Comparison of ENCODE assay signal across 22 cellular contexts in the genomic region with DNA sequence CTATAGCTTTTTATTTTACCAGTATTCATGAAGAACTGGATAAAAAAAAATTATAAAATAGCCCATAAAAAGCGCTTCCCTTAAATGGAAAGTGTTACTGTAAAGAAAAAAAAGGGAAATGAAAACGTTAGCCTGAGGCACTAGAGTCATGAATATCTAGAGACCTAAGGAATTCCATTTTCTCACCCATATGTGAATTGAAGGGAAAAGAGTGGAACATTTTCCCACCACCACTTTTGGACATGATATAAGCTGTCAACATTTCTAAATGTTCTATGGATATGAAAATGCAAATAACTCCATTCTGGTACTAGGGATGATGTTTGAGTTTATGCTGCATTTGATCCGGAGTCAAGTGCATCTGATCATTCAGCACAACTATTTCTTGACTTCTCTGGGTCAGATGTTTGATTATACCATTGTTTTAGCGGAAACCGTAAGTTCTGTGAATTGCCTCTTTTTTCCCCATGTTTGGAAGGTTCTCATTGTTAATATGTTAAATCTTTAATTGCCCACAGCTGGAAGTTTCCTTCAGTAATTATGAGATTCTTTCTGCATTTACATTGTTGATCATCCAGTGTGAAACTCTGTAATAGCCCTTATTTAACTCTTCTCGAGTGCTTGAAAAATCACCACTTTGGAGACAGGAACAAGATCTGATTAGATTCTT.
A peak's percentile ranks its signal among the peaks of the same experiment; 100 is the strongest.
DNase-seq lines count a peak whose midpoint lies in the region; ATAC-seq, FAIRE-seq and TF ChIP-seq lines count a peak whose summit lies in the region.
"Had no signal": no experiment of that assay in that cellular context is flagged by ENCODE, and none has a peak within 500 bp of the region (broad histone marks: within the 10 kb centered on the region; RNA-seq: fewer than 3 reads in every experiment).

No MANE protein-coding gene starts in this region.

- peak; percentile 42 for FAIRE-seq in H1 (lab: Jason Lieb, UNC)
- FAIRE-seq: K562 had no signal

- H3K4me2 ChIP-seq in H1 (ENCODE audit: insufficient read depth in 1 of 2, low read depth in 2 of 2, low read length in 2 of 2): peak overlapping the region; percentile 40 to 43

- no peak overlapping the region for H3K4ac ChIP-seq in H1 (replicated peaks; ENCODE audit: insufficient read length, low read depth, low read length)

- H4K91ac ChIP-seq in H1 (replicated peaks; ENCODE audit: insufficient read length, low read length): peak overlapping the region; percentile 25

- H4K20me1 ChIP-seq in H1 (replicated peaks in 1 of 2; ENCODE audit: control insufficient read depth in 1 of 2, insufficient read depth in 2 of 2, low read length in 2 of 2): no peaks in the 10 kb centered on the region

- no peak overlapping the region for H3K14ac ChIP-seq in H1 (ENCODE audit: insufficient read length)

- H3K4me1 ChIP-seq in A673 (ENCODE audit: insufficient read depth, low read length, poor library complexity, severe bottlenecking) (no peaks in the 10 kb centered on the region), HUES64 (ENCODE audit: insufficient read depth, low read length) (peaks cover 28% of the 10 kb centered on the region), H1 (replicated peaks in 1 of 4; ENCODE audit: control insufficient read depth in 3 of 4, insufficient read depth in 4 of 4, low read length in 3 of 4) (peaks cover 0 to 8% (median 4%) of the 10 kb centered on the region in 4 experiments; a peak in 2 of 7 replicates), iPS-18a (ENCODE audit: control insufficient read depth, low read depth, low read length) (peaks cover 28% of the 10 kb centered on the region)

- H3K79me1 ChIP-seq in H1 (ENCODE audit: low read depth, low read length): no peaks in the 10 kb centered on the region

- no peak overlapping the region for H2BK20ac ChIP-seq in H1 (ENCODE audit: low read length)

- no peak overlapping the region for H3K18ac ChIP-seq in H1 (ENCODE audit: extremely low read depth, low read length)

- no peaks in the 10 kb centered on the region for H3K27me3 ChIP-seq in A673 (replicated peaks; ENCODE audit: insufficient read depth, low read depth, low read length, poor library complexity)
- no peaks in the 10 kb centered on the region for H3K27me3 ChIP-seq in HUES64 (ENCODE audit: insufficient read depth, low read length)
- no peaks in the 10 kb centered on the region for H3K27me3 ChIP-seq in H1 (replicated peaks in 1 of 4; ENCODE audit: control insufficient read depth in 3 of 4, extremely low read depth in 1 of 4, insufficient read depth in 3 of 4, low read length in 3 of 4)
- no peaks in the 10 kb centered on the region for H3K27me3 ChIP-seq in iPS-18a (ENCODE audit: control insufficient read depth, insufficient read depth, low read length)

- BruUV-seq in A673 (replicated peaks; lab: Mats Ljungman, UMichigan): no TSS peak

- H2AFZ ChIP-seq in H1 (ENCODE audit: low read length): no peak overlapping the region

- 3% methylated on average over 3 of the region's 6 CpGs for WGBS in HUES64
- 7% methylated on average over 6 of the region's 6 CpGs; no CpG with 5 or more reads in 1 of the 2 experiments for WGBS in H1 (ENCODE audit: extremely low coverage in 1 of 2, insufficient coverage in 1 of 2, insufficient read length in 1 of 2, insufficient replicate concordance in 2 of 2, low coverage in 1 of 2, low lambda C conversion rate in 2 of 2, missing lambda C conversion rate in 1 of 2), 2 experiments

- H2BK15ac ChIP-seq in H1 (ENCODE audit: low read length): no peak overlapping the region

- no peak for TF ChIP-seq EP300 in H1 (IDR thresholded peaks at IDR 0.05; ENCODE audit: borderline replicate concordance in 1 of 2, low read depth in 2 of 2, low read length in 2 of 2)

- DNase-seq in A673 (ENCODE audit: low spot score) (peak; percentile 33), H1 (ENCODE audit: low read depth in 1 of 2, low spot score in 2 of 2) (no peak), RPMI8226 (no peak)
- DNase-seq: GOT3, Kasumi-1, NCI-H1092 treated with DMSO at 0.1 percent for 48 hours, NCI-H1436, NCI-H187, NCI-H2081 treated with DMSO at 0.1 percent for 48 hours, NCI-H2171, NCI-H226, NCI-H510A, NCI-H69, SHP77 treated with DMSO at 0.1 percent for 48 hours had no signal

- no peak for ATAC-seq in GM18873 (IDR thresholded peaks at IDR 0.05; ENCODE audit: low FRiP score, unreplicated experiment)
- ATAC-seq in HG02763 (IDR thresholded peaks at IDR 0.05; ENCODE audit: unreplicated experiment): no peak
- no peak for ATAC-seq in GM18511 (IDR thresholded peaks at IDR 0.05; ENCODE audit: unreplicated experiment)
- ATAC-seq: K562, Panc1 had no signal

- H3K27ac ChIP-seq in A673 (ENCODE audit: low read depth, low read length, poor library complexity, severe bottlenecking) (no peak overlapping the region), HUES64 (ENCODE audit: low read depth, low read length) (peak overlapping the region; percentile 89), H1 (ENCODE audit: low read depth, low read length) (no peak overlapping the region), iPS-18a (ENCODE audit: low read length) (peak overlapping the region; percentile 37)
- H3K27ac ChIP-seq: 22Rv1 had no signal

- no peak for TF ChIP-seq POLR2A in H1 (IDR thresholded peaks at IDR 0.05; ENCODE audit: control extremely low read depth in 1 of 2, low read depth in 2 of 2, low read length in 2 of 2)

- no peaks in the 10 kb centered on the region for H3K23me2 ChIP-seq in H1 (ENCODE audit: low read depth, low read length)

- no peak overlapping the region for H2BK12ac ChIP-seq in H1 (ENCODE audit: low read depth, low read length)

- H3K36me3 ChIP-seq in A673 (ENCODE audit: insufficient read depth, low read length, poor library complexity, severe bottlenecking): no peaks in the 10 kb centered on the region
- H3K36me3 ChIP-seq in HUES64 (ENCODE audit: insufficient read depth, low read length): no peaks in the 10 kb centered on the region
- H3K36me3 ChIP-seq in H1 (ENCODE audit: control insufficient read depth in 2 of 4, insufficient read depth in 4 of 4, low read length in 3 of 4): no peaks in the 10 kb centered on the region
- no peaks in the 10 kb centered on the region for H3K36me3 ChIP-seq in iPS-18a (ENCODE audit: control insufficient read depth, low read depth, low read length)

- H2AK5ac ChIP-seq in H1 (ENCODE audit: low read depth, low read length): no peak overlapping the region

- no peak overlapping the region for H3K23ac ChIP-seq in H1 (ENCODE audit: insufficient read length)

- H3K56ac ChIP-seq in H1 (replicated peaks; ENCODE audit: insufficient read length, low read depth, low read length): no peak overlapping the region

- no peak overlapping the region for H2BK120ac ChIP-seq in H1 (replicated peaks; ENCODE audit: low read depth, low read length)

- H4K5ac ChIP-seq in H1 (ENCODE audit: insufficient read length, low read depth, low read length): no peak overlapping the region

- H2BK5ac ChIP-seq in H1 (ENCODE audit: low read depth, low read length): peak overlapping the region; percentile 80; the same call in 1 of the 2 replicates

- CTCF ChIA-PET in A673 (lab: Charles Lee): no interaction called here
- CTCF ChIA-PET in H1 (lab: Charles Lee; ENCODE audit: partially characterized antibody): interaction anchor here (0.6 to 0.8 kb wide), 2 partner anchors 466 to 1567 kb away, joined by 3 to 4 read pairs; no protein-coding TSS in a partner anchor

- intact Hi-C loops in A673 (cut with micrococcal nuclease; ENCODE audit: unreplicated experiment): no loop called here

- no peak for TF ChIP-seq RAD21 in H1 (IDR thresholded peaks at IDR 0.05 in 1 of 2, conservative IDR thresholded peaks at IDR 0.05 in 1 of 2; ENCODE audit: low read depth in 2 of 2, low read length in 2 of 2)

- H4K8ac ChIP-seq in H1 (ENCODE audit: extremely low read depth, insufficient read depth, low read length): no peak overlapping the region

- H3K4me3 ChIP-seq in A673 (ENCODE audit: low read depth, low read length, poor library complexity, severe bottlenecking): no peak overlapping the region
- 0 out of 2 replicates have a peak overlapping the region, but pooled peaks have one; percentile 2 for H3K4me3 ChIP-seq in HUES64 (ENCODE audit: low read length)
- H3K4me3 ChIP-seq in H1 (ENCODE audit: extremely low read depth in 1 of 4, insufficient read depth in 2 of 4, low read depth in 3 of 4, low read length in 4 of 4): peak overlapping the region in 1 of 4 experiments; percentile 13; a peak in 1 of 8 replicates
- H3K4me3 ChIP-seq in iPS-18a (ENCODE audit: low read length): peak overlapping the region; percentile 26
- H3K4me3 ChIP-seq: K562 had no signal

- H3K79me2 ChIP-seq in H1 (ENCODE audit: control insufficient read depth in 1 of 2, insufficient read depth in 2 of 2, low read length in 2 of 2): no peaks in the 10 kb centered on the region

- peak overlapping the region; percentile 35; the same call in 1 of the 2 replicates for H3K9ac ChIP-seq in HUES64 (ENCODE audit: low read depth, low read length)
- no peak overlapping the region for H3K9ac ChIP-seq in H1 (replicated peaks in 1 of 4; ENCODE audit: extremely low read depth in 1 of 4, low read depth in 3 of 4, low read length in 3 of 4)
- peak overlapping the region; percentile 2 for H3K9ac ChIP-seq in iPS-18a (ENCODE audit: low read length)

- TF ChIP-seq CTCF in A673 (conservative IDR thresholded peaks at IDR 0.05; ENCODE audit: low read depth, low read length) (no peak), H1 (IDR thresholded peaks at IDR 0.05; ENCODE audit: control extremely low read depth in 1 of 3, insufficient read depth in 1 of 3, low read depth in 1 of 3, low read length in 3 of 3) (no peak)

- H3K9me3 ChIP-seq in A673 (ENCODE audit: low read depth, low read length, poor library complexity, severe bottlenecking): no peaks in the 10 kb centered on the region
- H3K9me3 ChIP-seq in HUES64 (ENCODE audit: insufficient read depth, low read depth, low read length): no peaks in the 10 kb centered on the region
- H3K9me3 ChIP-seq in H1 (ENCODE audit: insufficient read depth in 2 of 2, low read depth in 1 of 2, low read length in 1 of 2): no peaks in the 10 kb centered on the region
- H3K9me3 ChIP-seq in iPS-18a (ENCODE audit: control insufficient read depth, low read depth, low read length): no peaks in the 10 kb centered on the region

- POLR2A ChIA-PET in A673 (lab: Charles Lee; ENCODE audit: low non-redundant PET) (no interaction called here), H1 (lab: Charles Lee; ENCODE audit: partially characterized antibody) (interaction anchor here (0.7 to 1.3 kb wide), 3 partner anchors 12 to 601 kb away, joined by 3 to 4 read pairs (median 3); no protein-coding TSS in a partner anchor)

TF ChIP-seq in H1, 55 proteins besides CTCF, POLR2A, EP300 and RAD21 (continues in another document):
- TF ChIP-seq HDAC6 (IDR thresholded peaks at IDR 0.05; ENCODE audit: low read depth, low read length) (no peak), NANOG (IDR thresholded peaks at IDR 0.05; ENCODE audit: insufficient read depth, low read depth, low read length, poor library complexity, severe bottlenecking) (peak; percentile 34)

Comparison
In these comparisons a context has a peak if more than half of its experiments do, and no peak if none do; other contexts are left out.
1. H3K27ac ChIP-seq: peak in HUES64 (single experiment) and iPS-18a (single experiment); none in A673 (single experiment) and H1 (single experiment).
2. H3K9ac ChIP-seq: peak in HUES64 (single experiment) and iPS-18a (single experiment); none in H1 (0 of 4).